Comparison of ENCODE assay signal across 21 cellular contexts in the genomic region with DNA sequence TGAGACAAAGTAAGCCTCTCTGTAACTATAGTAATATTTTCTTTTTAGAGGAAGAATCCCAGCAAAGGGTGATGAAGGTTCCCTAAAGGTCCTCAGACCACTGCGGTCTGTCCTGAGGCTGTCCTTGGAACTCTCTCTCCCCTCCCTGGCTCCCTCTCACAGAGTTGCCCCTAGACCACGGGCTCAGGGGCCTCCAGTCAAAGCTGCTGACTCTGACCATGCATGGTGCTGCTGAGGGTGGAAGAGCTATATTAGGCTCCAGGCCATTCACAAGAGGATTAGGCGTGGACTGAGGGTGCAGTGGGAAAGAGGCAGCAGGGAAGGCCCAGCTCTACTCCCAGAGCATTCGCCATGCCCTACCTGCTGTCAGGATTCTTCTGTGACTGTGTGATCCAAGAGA.
"Had no signal": no experiment of that assay in that cellular context is flagged by ENCODE, and none has a peak within 500 bp of the region (broad histone marks: within the 10 kb centered on the region; RNA-seq: fewer than 3 reads in every experiment).

No MANE protein-coding gene starts in this region.

- H3K9me3 ChIP-seq: SK-N-SH had no signal

- DNase-seq: KBM-7, MV-4-11, NCI-H1048, NCI-H1105, NCI-H1417, NCI-H146, NCI-H1694 treated with DMSO at 0.1 percent for 48 hours, NCI-H1930, NCI-H2081, NCI-H2107, NCI-H226, NCI-H446, NCI-H510A, NCI-H524 treated with DMSO at 0.1 percent for 48 hours, NCI-H69, NCI-H774, SHP77, SK-N-SH had no signal

- H3K4me2 ChIP-seq: SK-N-SH had no signal

- H3K9ac ChIP-seq: SK-N-SH had no signal

- H3K27ac ChIP-seq: HL-60, RWPE1 had no signal

- FAIRE-seq: HTR-8/SVneo had no signal
